21 cellular contexts compared by ENCODE assay signal in genomic region chr5:52925001-52925400, GRCh38.
DNase-seq lines count a peak whose midpoint lies in the region; ATAC-seq and TF ChIP-seq lines count a peak whose summit lies in the region.
"Had no signal": no experiment of that assay in that cellular context is flagged by ENCODE, and none has a peak within 500 bp of the region (broad histone marks: within the 10 kb centered on the region; RNA-seq: fewer than 3 reads in every experiment).

No MANE protein-coding gene starts in this region.

- H3K4me2 ChIP-seq in DND-41 (ENCODE audit: insufficient read depth, low read length) = no peak overlapping the region
- H3K4me2 ChIP-seq: A549 had no signal

- DNase-seq in DMS79 treated with DMSO at 0.1 percent for 48 hours (lab: John Stamatoyannopoulos, UW) (peak; percentile 4), DMS79 (lab: John Stamatoyannopoulos, UW) (no peak), DND-41 (no peak), adipocyte (ENCODE audit: low read depth) (peak; percentile 47), fibroblast of pulmonary artery (ENCODE audit: low read depth) (peak; percentile 57), SIG-M5 (lab: John Stamatoyannopoulos, UW) (no peak), DMS 273 (lab: John Stamatoyannopoulos, UW; ENCODE audit: unreplicated experiment) (no peak), dedifferentiated amniotic fluid mesenchymal stem cell (ENCODE audit: extremely low spot score) (no peak)
- DNase-seq: AML-193; Caco-2; Calu3; CD4-positive, alpha-beta T cell; CD8-positive, alpha-beta T cell; DMS 273 treated with DMSO at 0.1 percent for 48 hours; DMS153; DMS53; GF-D8 had no signal

- H3K27me3 ChIP-seq in DND-41 (ENCODE audit: insufficient read depth, low read length, poor library complexity) (no peaks in the 10 kb centered on the region), adipocyte (replicated peaks; ENCODE audit: control insufficient read depth, insufficient read depth, low read length) (no peaks in the 10 kb centered on the region)
- H3K27me3 ChIP-seq: BLaER1 treated with 17β-estradiol and CSF1 and Interleukin-3, amounts not matched to agents 10 nM and 100 nM had no signal

- no peak overlapping the region for H3K9ac ChIP-seq in DND-41 (ENCODE audit: low read depth, low read length)
- H3K9ac ChIP-seq in adipocyte (ENCODE audit: low read length) = no peak overlapping the region
- H3K9ac ChIP-seq: BLaER1 treated with 17β-estradiol and CSF1 and Interleukin-3, amounts not matched to agents 10 nM and 100 nM had no signal

- TF ChIP-seq CTCF in DND-41 (IDR thresholded peaks at IDR 0.05; ENCODE audit: borderline replicate concordance, extremely low read depth, low read length, poor library complexity, severe bottlenecking) = no peak
- no peak for TF ChIP-seq CTCF in fibroblast of pulmonary artery (IDR thresholded peaks at IDR 0.05; ENCODE audit: low read length, missing control alignments)

- peaks cover 30% of the 10 kb centered on the region for H3K36me3 ChIP-seq in DND-41 (ENCODE audit: insufficient read depth, low read length)
- H3K36me3 ChIP-seq in adipocyte (ENCODE audit: control insufficient read depth, insufficient read depth, low read length, severe bottlenecking) = no peaks in the 10 kb centered on the region
- H3K36me3 ChIP-seq: BLaER1 treated with 17β-estradiol and CSF1 and Interleukin-3, amounts not matched to agents 10 nM and 100 nM had no signal

- H3K4me3 ChIP-seq in DND-41 (ENCODE audit: low read depth in 1 of 2, low read length in 2 of 2) = no peak overlapping the region
- no peak overlapping the region for H3K4me3 ChIP-seq in adipocyte (ENCODE audit: low read length)
- no peak overlapping the region for H3K4me3 ChIP-seq in fibroblast of pulmonary artery (replicated peaks; ENCODE audit: low read depth, low read length)
- H3K4me3 ChIP-seq: A549; BLaER1 treated with 17β-estradiol and CSF1 and Interleukin-3, amounts not matched to agents 10 nM and 100 nM had no signal

- H2AFZ ChIP-seq in DND-41 (ENCODE audit: low read depth, low read length) = no peak overlapping the region

- no peaks in the 10 kb centered on the region for H4K20me1 ChIP-seq in DND-41 (ENCODE audit: insufficient read depth, low read length)
- H4K20me1 ChIP-seq: BLaER1 treated with 17β-estradiol and CSF1 and Interleukin-3, amounts not matched to agents 10 nM and 100 nM had no signal

- peak overlapping the region; percentile 63; the same call in 1 of the 2 replicates for H3K27ac ChIP-seq in DND-41 (ENCODE audit: low read length)
- H3K27ac ChIP-seq: 22Rv1; A549; BLaER1 treated with 17β-estradiol and CSF1 and Interleukin-3, amounts not matched to agents 10 nM and 100 nM; C4-2B had no signal

- no peaks in the 10 kb centered on the region for H3K9me3 ChIP-seq in DND-41 (ENCODE audit: insufficient read depth, low read length, severe bottlenecking)
- no peaks in the 10 kb centered on the region for H3K9me3 ChIP-seq in adipocyte (ENCODE audit: control insufficient read depth, low read length)
- H3K9me3 ChIP-seq: A549; BLaER1 treated with 17β-estradiol and CSF1 and Interleukin-3, amounts not matched to agents 10 nM and 100 nM; Caco-2 had no signal

- no peaks in the 10 kb centered on the region for H3K79me2 ChIP-seq in DND-41 (ENCODE audit: insufficient read depth, low read length)

- ATAC-seq in DND-41 (ENCODE audit: insufficient read depth, low read depth) = no peak
- ATAC-seq: A549; CD8-positive, alpha-beta T cell had no signal

- H3K4me1 ChIP-seq in DND-41 (ENCODE audit: insufficient read depth, low read length) (peaks cover 20% of the 10 kb centered on the region), adipocyte (ENCODE audit: control insufficient read depth, insufficient read depth, low read length) (peaks cover 18% of the 10 kb centered on the region)
- H3K4me1 ChIP-seq: Caco-2 had no signal

Comparison
In these comparisons a context has a peak if more than half of its experiments do, and no peak if none do; other contexts are left out.
1. DNase-seq: peak in DMS79 treated with DMSO at 0.1 percent for 48 hours (single experiment), adipocyte (single experiment) and fibroblast of pulmonary artery (single experiment); none in DMS79 (single experiment), DND-41 (single experiment), SIG-M5 (single experiment), DMS 273 (single experiment) and dedifferentiated amniotic fluid mesenchymal stem cell (single experiment).